In the genomic region with DNA sequence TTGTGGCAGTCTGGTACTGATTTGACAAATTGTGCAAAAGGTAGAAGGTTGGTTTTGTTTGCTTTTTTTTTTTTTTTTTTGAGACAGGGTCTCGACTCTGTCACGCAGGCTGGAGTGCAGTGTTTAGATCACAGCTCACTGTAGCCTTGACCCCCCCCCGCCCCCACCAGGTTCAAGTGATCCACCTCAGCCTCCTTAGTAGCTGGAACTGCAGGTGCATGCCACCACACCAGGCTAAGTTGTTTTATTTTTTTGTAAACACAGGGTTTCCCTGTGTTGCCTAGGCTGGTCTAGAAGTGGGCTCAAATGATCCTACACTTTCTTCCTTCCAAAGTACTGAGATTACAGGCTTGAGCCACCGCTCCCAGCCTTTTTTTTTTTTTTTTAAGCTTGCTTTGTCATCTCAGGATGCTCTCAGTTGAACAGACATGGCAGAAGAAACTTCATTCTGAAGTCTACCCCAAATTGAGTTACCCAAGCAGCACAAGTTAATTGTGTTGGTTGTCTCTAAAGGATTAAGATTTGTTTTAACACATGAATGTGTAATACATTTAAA, we compare ENCODE assay signal across 28 cellular contexts. TPM values are rescaled to one million over a fixed set of nuclear protein-coding genes. Genes with fewer than 3 reads are reported as not detected.
"Had no signal": no experiment of that assay in that cellular context is flagged by ENCODE, and none has a peak within 500 bp of the region (broad histone marks: within the 10 kb centered on the region; RNA-seq: fewer than 3 reads in every experiment).

No MANE protein-coding gene starts in this region.

- H3K27ac ChIP-seq: brain microvascular endothelial cell, cardiac muscle cell, SJSA1 had no signal

- H3K36me3 ChIP-seq: brain microvascular endothelial cell had no signal

- H3K27ac Mint-ChIP-seq: activated CD4-positive, alpha-beta T cell treated with anti-CD3 and anti-CD28 coated beads, Interleukin-2, amount 10 ng/mL, durations not matched to agents 24 days and 14 days; activated naive CD8-positive, alpha-beta T cell; T-helper 1 cell treated with Interleukin-12 subunit alpha and Interleukin-12 subunit beta and Interleukin-4 antibody, amounts not matched to agents 30 μg/mL and 1 μg/mL, for 36 hours; WTC11 had no signal

- H3K4me1 ChIP-seq: SJSA1 had no signal

- ATAC-seq: SK-N-SH treated with all-trans-retinoic acid at 6 μM for 48 hours, WTC11 had no signal

- FAIRE-seq: RCC 7860 had no signal

- H3K27me3 ChIP-seq: brain microvascular endothelial cell, cardiac muscle cell, MG63, SJSA1 had no signal

- H3K27me3 Mint-ChIP-seq: activated CD4-positive, alpha-beta T cell treated with anti-CD3 and anti-CD28 coated beads, Interleukin-2, amount 10 ng/mL, durations not matched to agents 24 days and 14 days; activated naive CD8-positive, alpha-beta T cell had no signal

- H3K9me3 ChIP-seq: MG63, SJSA1 had no signal

- H3K4me3 ChIP-seq: cardiac muscle cell, MG63, SJSA1 had no signal

- DNase-seq: activated CD4-positive, alpha-beta T cell treated with anti-CD3 and anti-CD28 coated beads, Interleukin-2, amount 10 ng/mL, durations not matched to agents 24 days and 14 days; activated CD4-positive, alpha-beta T cell treated with anti-CD3 and anti-CD28 coated beads, Interleukin-2, amount 50 U/mL, for 48 hours; activated CD4-positive, CD25-positive, alpha-beta regulatory T cell treated with anti-CD3 and anti-CD28 coated beads, Interleukin-2, amount 50 U/mL, for 72 hours; activated CD8-positive, alpha-beta memory T cell treated with anti-CD3 and anti-CD28 coated beads for 24 hours; activated effector memory CD4-positive, alpha-beta T cell treated with anti-CD3 and anti-CD28 coated beads, Interleukin-2, amount 50 U/mL, for 16 hours; activated naive CD4-positive, alpha-beta T cell treated with Interleukin-2 at 50 U/mL for 16 hours; activated T-cell treated with anti-CD3 and anti-CD28 coated beads, Interleukin-2, amount 50 U/mL, for 4 hours; amygdala; brain microvascular endothelial cell; MG63; MV-4-11; NCI-H1092 treated with DMSO at 0.1 percent for 48 hours; NCI-H1417 treated with DMSO at 0.1 percent for 48 hours; NCI-H1694; NCI-H2029; NCI-H2107; NCI-H345; NCI-H510A; NCI-H69; SHP77; SW 1271 had no signal

- H3K4me3 Mint-ChIP-seq: activated CD4-positive, alpha-beta T cell treated with anti-CD3 and anti-CD28 coated beads, Interleukin-2, amount 10 ng/mL, durations not matched to agents 24 days and 14 days; activated naive CD8-positive, alpha-beta T cell; activated T-cell treated with anti-CD3 and anti-CD28 coated beads, Interleukin-2, amount 50 U/mL, for 4 hours; T-helper 1 cell treated with Interleukin-12 subunit alpha and Interleukin-12 subunit beta and Interleukin-4 antibody, amounts not matched to agents 30 μg/mL and 1 μg/mL, for 36 hours; WTC11 had no signal

RNA-seq across cellular contexts. Expression of gene TEX46, which starts 11.8 kb away (rescaled TPM):
- total RNA-seq: activated CD4-positive, alpha-beta T cell treated with anti-CD3 and anti-CD28 coated beads, Interleukin-2, amount 10 ng/mL, durations not matched to agents 24 days and 14 days; activated T-cell treated with anti-CD3 and anti-CD28 coated beads, Interleukin-2, amount 50 U/mL, for 4 hours; cardiac muscle cell; SJSA1; WTC11 had no signal
- polyA plus RNA-seq: cardiac muscle cell had no signal

RNA-seq across cellular contexts. Expression of gene LACTBL1, which starts 54.8 kb away (rescaled TPM):
- total RNA-seq: activated CD4-positive, alpha-beta T cell treated with anti-CD3 and anti-CD28 coated beads, Interleukin-2, amount 10 ng/mL, durations not matched to agents 24 days and 14 days; activated T-cell treated with anti-CD3 and anti-CD28 coated beads, Interleukin-2, amount 50 U/mL, for 4 hours; cardiac muscle cell; SJSA1; WTC11 had no signal
- polyA plus RNA-seq: cardiac muscle cell had no signal
